20 cellular contexts compared by ENCODE assay signal in the genomic region with DNA sequence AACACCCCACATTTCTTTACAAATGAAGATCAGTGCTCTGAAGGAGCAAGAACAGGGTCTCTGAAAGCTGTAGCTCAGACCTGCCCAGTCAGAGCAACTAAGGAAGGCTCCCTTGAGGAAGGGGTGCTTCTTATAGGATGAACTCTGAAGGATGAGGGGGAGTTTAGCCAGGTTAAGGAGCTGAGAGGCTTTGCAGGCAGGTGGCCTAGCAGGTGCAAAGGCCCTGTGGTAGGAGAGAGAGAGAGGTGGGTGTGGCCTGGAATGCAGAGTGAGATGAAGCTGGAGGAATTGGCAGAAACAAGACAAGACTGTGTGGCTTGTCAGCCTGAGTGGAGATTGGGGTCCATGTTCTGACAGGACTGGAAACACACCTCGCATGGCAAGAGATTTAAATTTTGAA. TPM values are rescaled to one million over a fixed set of nuclear protein-coding genes. Genes with fewer than 3 reads are reported as not detected.
DNase-seq lines count a peak whose midpoint lies in the region; ATAC-seq, FAIRE-seq and TF ChIP-seq lines count a peak whose summit lies in the region.
"Had no signal": no experiment of that assay in that cellular context is flagged by ENCODE, and none has a peak within 500 bp of the region (broad histone marks: within the 10 kb centered on the region; RNA-seq: fewer than 3 reads in every experiment).

No MANE protein-coding gene starts in this region.

- H3K79me1 ChIP-seq in neuronal stem cell (ENCODE audit: low read depth, low read length): no peaks in the 10 kb centered on the region

- peaks cover 8% of the 10 kb centered on the region for H3K27me3 Mint-ChIP-seq in WTC11 (ENCODE audit: low read depth)
- peaks cover 12% of the 10 kb centered on the region for H3K27me3 Mint-ChIP-seq in activated CD8-positive, alpha-beta memory T cell treated with anti-CD3 and anti-CD28 coated beads, Interleukin-2, amount 10 ng/mL, durations not matched to agents 7 days and 5 days

- H2AK5ac ChIP-seq in neuronal stem cell (ENCODE audit: low read depth, low read length): no peak overlapping the region

- no peak overlapping the region for H2BK15ac ChIP-seq in neuronal stem cell (ENCODE audit: low read length)

- H3K9me3 Mint-ChIP-seq in WTC11: peaks cover 5% of the 10 kb centered on the region
- no peaks in the 10 kb centered on the region for H3K9me3 Mint-ChIP-seq in activated CD8-positive, alpha-beta memory T cell treated with anti-CD3 and anti-CD28 coated beads, Interleukin-2, amount 10 ng/mL, durations not matched to agents 7 days and 5 days (ENCODE audit: low read depth)
- H3K9me3 Mint-ChIP-seq: GM23338, IgD-negative memory B cell had no signal

- no peak overlapping the region for H2BK120ac ChIP-seq in neuronal stem cell (ENCODE audit: low read depth, low read length)

- CTCF ChIA-PET in HepG2 (lab: Yijun Ruan, JAX; ENCODE audit: low intra/inter-chr PET ratio, low total read pairs): no interaction called here
- CTCF ChIA-PET in WTC11 (lab: Charles Lee): no interaction called here
- CTCF ChIA-PET in activated CD8-positive, alpha-beta memory T cell treated with anti-CD3 and anti-CD28 coated beads, Interleukin-2, amount 10 ng/mL, durations not matched to agents 7 days and 5 days (lab: Charles Lee): interaction anchor here (1.9 kb wide), 1 partner anchor 95 kb away, joined by 4 read pairs; no protein-coding TSS in a partner anchor

- FAIRE-seq in HepG2 (lab: Jason Lieb, UNC): no peak
- FAIRE-seq: HTR-8/SVneo had no signal

- H3K36me3 Mint-ChIP-seq in WTC11: no peaks in the 10 kb centered on the region
- no peaks in the 10 kb centered on the region for H3K36me3 Mint-ChIP-seq in activated CD8-positive, alpha-beta memory T cell treated with anti-CD3 and anti-CD28 coated beads, Interleukin-2, amount 10 ng/mL, durations not matched to agents 7 days and 5 days
- H3K36me3 Mint-ChIP-seq: CD14-positive monocyte; CD4-positive, alpha-beta memory T cell; IgD-negative memory B cell had no signal

- intact Hi-C loops in HepG2 (cut with micrococcal nuclease; ENCODE audit: unreplicated experiment): no loop called here
- intact Hi-C loops in right lobe of liver (cut with DNase I): no loop called here

- H3K9me3 ChIP-seq in HepG2 (ENCODE audit: low read length) (no peaks in the 10 kb centered on the region), right lobe of liver (no peaks in the 10 kb centered on the region), neuronal stem cell (replicated peaks in 1 of 2; ENCODE audit: control insufficient read depth in 2 of 2, insufficient read depth in 1 of 2, low read depth in 1 of 2, low read length in 2 of 2) (no peaks in the 10 kb centered on the region)
- H3K9me3 ChIP-seq: BLaER1 had no signal

- H3K79me2 ChIP-seq in HepG2 (ENCODE audit: insufficient read depth, low read length): no peaks in the 10 kb centered on the region

- H3K18ac ChIP-seq in neuronal stem cell (ENCODE audit: low read length): peak overlapping the region; percentile 42

- H3K27ac ChIP-seq in HepG2 (ENCODE audit: extremely low read length, insufficient read depth, low read length): no peak overlapping the region
- H3K27ac ChIP-seq in right lobe of liver: no peak overlapping the region
- H3K27ac ChIP-seq in neuronal stem cell (replicated peaks; ENCODE audit: low read length): no peak overlapping the region
- H3K27ac ChIP-seq: BLaER1 had no signal

- no peak overlapping the region for H3K9ac ChIP-seq in HepG2 (ENCODE audit: insufficient read depth, low read depth, low read length)
- H3K9ac ChIP-seq in neuronal stem cell (ENCODE audit: low read depth, low read length, poor library complexity): no peak overlapping the region
- H3K9ac ChIP-seq: BLaER1 had no signal

- H3K4ac ChIP-seq in neuronal stem cell (ENCODE audit: low read length): no peak overlapping the region

- H3K27ac Mint-ChIP-seq in WTC11: no peak overlapping the region
- H3K27ac Mint-ChIP-seq in activated CD8-positive, alpha-beta memory T cell treated with anti-CD3 and anti-CD28 coated beads, Interleukin-2, amount 10 ng/mL, durations not matched to agents 7 days and 5 days: no peak overlapping the region
- H3K27ac Mint-ChIP-seq: CD14-positive monocyte; CD4-positive, alpha-beta memory T cell; GM23338; IgD-negative memory B cell had no signal

- peak overlapping the region; percentile 36 for H2BK12ac ChIP-seq in neuronal stem cell (ENCODE audit: low read length)

- no peak overlapping the region for H3K4me3 ChIP-seq in HepG2 (replicated peaks in 1 of 3; ENCODE audit: insufficient read depth in 1 of 3, low read depth in 2 of 3, low read length in 3 of 3)
- H3K4me3 ChIP-seq in right lobe of liver: no peak overlapping the region
- no peak overlapping the region for H3K4me3 ChIP-seq in neuronal stem cell (ENCODE audit: low read length in 2 of 2)
- H3K4me3 ChIP-seq: BLaER1, GM23338 had no signal

- H4K20me1 ChIP-seq in HepG2 (ENCODE audit: insufficient read depth, low read length): no peaks in the 10 kb centered on the region
- H4K20me1 ChIP-seq: BLaER1 had no signal

- TF ChIP-seq POLR2A in HepG2 (IDR thresholded peaks at IDR 0.05; ENCODE audit: insufficient read depth in 1 of 2, low read depth in 2 of 2, low read length in 2 of 2) (no peak), right lobe of liver (IDR thresholded peaks at IDR 0.05) (no peak)

- WGBS in HepG2 (ENCODE audit: low lambda C conversion rate): 85% methylated on average over 1 of the region's 1 CpG
- 86% methylated on average over 1 of the region's 1 CpG for WGBS in right lobe of liver (ENCODE audit: insufficient coverage, low coverage, low lambda C conversion rate, missing lambda C conversion rate)
- no CpG with 5 or more reads among the region's 1 CpG for WGBS in neuronal stem cell (ENCODE audit: extremely low coverage in 2 of 2, insufficient read length in 2 of 2, insufficient replicate concordance in 1 of 2), 2 donors

- H3K36me3 ChIP-seq in HepG2 (replicated peaks in 1 of 2; ENCODE audit: control insufficient read depth in 1 of 2, insufficient read depth in 2 of 2, low read length in 2 of 2) (no peaks in the 10 kb centered on the region), right lobe of liver (no peaks in the 10 kb centered on the region), neuronal stem cell (replicated peaks in 1 of 2; ENCODE audit: control insufficient read depth in 2 of 2, insufficient read depth in 2 of 2, low read length in 2 of 2) (no peaks in the 10 kb centered on the region)
- H3K36me3 ChIP-seq: BLaER1 had no signal

- H3K4me2 ChIP-seq in HepG2 (ENCODE audit: low read depth, low read length): no peak overlapping the region
- H3K4me2 ChIP-seq in neuronal stem cell (ENCODE audit: insufficient read depth, low read length, poor library complexity, severe bottlenecking): no peak overlapping the region
- H3K4me2 ChIP-seq: BLaER1, GM23338 had no signal

- no TSS peak for BruUV-seq in HepG2 (replicated peaks; lab: Mats Ljungman, UMichigan)

- no peak for TF ChIP-seq RAD21 in HepG2 (CRISPR knock-in tag; IDR thresholded peaks at IDR 0.05)

- no peak overlapping the region for H4K91ac ChIP-seq in neuronal stem cell (ENCODE audit: low read depth, low read length, poor library complexity)

- no peak overlapping the region for H4K8ac ChIP-seq in neuronal stem cell (ENCODE audit: low read depth, low read length)

- POLR2A ChIA-PET in HepG2 (lab: Yijun Ruan, JAX): interaction anchor here (0.6 to 1.4 kb wide), 2 partner anchors 14 to 159 kb away, joined by 3 read pairs; no protein-coding TSS in a partner anchor
- POLR2A ChIA-PET in WTC11 (lab: Charles Lee): interaction anchor here (0.6 kb wide), 1 partner anchor 12 kb away, joined by 3 read pairs; no protein-coding TSS in a partner anchor

- in situ Hi-C loops in HepG2 (cut with HindIII; ENCODE audit: extremely low pct_ligation_motif_present, low pct_unique_long_range_greater_than_20kb): no loop called here

- H2AFZ ChIP-seq in HepG2 (ENCODE audit: low read length) (no peak overlapping the region), neuronal stem cell (ENCODE audit: low read length) (no peak overlapping the region)
- H2AFZ ChIP-seq: GM23338 had no signal

- DNase-seq in HepG2 (ENCODE audit: low spot score) (no peak), right lobe of liver (no peak), WTC11 (ENCODE audit: low spot score) (no peak), neuronal stem cell (ENCODE audit: low spot score) (no peak), nucleus accumbens (lab: John Stamatoyannopoulos, UW) (no peak)
- DNase-seq in activated CD8-positive, alpha-beta memory T cell treated with anti-CD3 and anti-CD28 coated beads, Interleukin-2, amount 10 ng/mL, durations not matched to agents 7 days and 5 days: no peak
- DNase-seq: 8988T; Calu3; CD4-positive, alpha-beta memory T cell; DMS79 treated with DMSO at 0.1 percent for 48 hours; GF-D8; H7 had no signal

- no peak overlapping the region for H3K4me3 Mint-ChIP-seq in WTC11
- H3K4me3 Mint-ChIP-seq in activated CD8-positive, alpha-beta memory T cell treated with anti-CD3 and anti-CD28 coated beads, Interleukin-2, amount 10 ng/mL, durations not matched to agents 7 days and 5 days: no peak overlapping the region
- H3K4me3 Mint-ChIP-seq: CD4-positive, alpha-beta memory T cell; GM23338; IgD-negative memory B cell had no signal

- no peak overlapping the region for H2BK5ac ChIP-seq in neuronal stem cell (ENCODE audit: low read length)

- no peak overlapping the region for H3K23ac ChIP-seq in neuronal stem cell (ENCODE audit: low read depth, low read length, poor library complexity)

- no peak overlapping the region for H3K14ac ChIP-seq in neuronal stem cell (ENCODE audit: low read length)

- ATAC-seq in HepG2: no peak
- ATAC-seq in right lobe of liver: no peak
- ATAC-seq in WTC11: no peak
- ATAC-seq in esophagus mucosa: peak; percentile 26
- ATAC-seq in activated CD8-positive, alpha-beta memory T cell treated with anti-CD3 and anti-CD28 coated beads, Interleukin-2, amount 10 ng/mL, durations not matched to agents 7 days and 5 days: no peak
- ATAC-seq in GM19463 (IDR thresholded peaks at IDR 0.05; ENCODE audit: unreplicated experiment): no peak
- ATAC-seq: GM23338, HCT116 had no signal

- peaks cover 25% of the 10 kb centered on the region for H3K4me1 ChIP-seq in HepG2 (ENCODE audit: insufficient read depth, low read length)
- H3K4me1 ChIP-seq in right lobe of liver: no peaks in the 10 kb centered on the region
- H3K4me1 ChIP-seq in neuronal stem cell (ENCODE audit: control insufficient read depth in 2 of 2, insufficient read depth in 1 of 2, low read depth in 1 of 2, low read length in 2 of 2): peaks cover 0 to 5% of the 10 kb centered on the region in 2 donors

- TF ChIP-seq CTCF in HepG2 (CRISPR knock-in tag; IDR thresholded peaks at IDR 0.05) (no peak), right lobe of liver (IDR thresholded peaks at IDR 0.05) (no peak), WTC11 (IDR thresholded peaks at IDR 0.05) (no peak)

- TF ChIP-seq EP300 in HepG2 (IDR thresholded peaks at IDR 0.05; ENCODE audit: low read depth in 2 of 2, low read length in 2 of 2) (no peak), HepG2 (CRISPR knock-in tag; IDR thresholded peaks at IDR 0.05; ENCODE audit: borderline replicate concordance) (no peak)

- H3K27me3 ChIP-seq in HepG2 (ENCODE audit: control insufficient read depth in 1 of 2, insufficient read depth in 2 of 2, low read length in 2 of 2): peaks cover 0 to 8% of the 10 kb centered on the region in 2 experiments; a peak in 1 of 5 replicates
- H3K27me3 ChIP-seq in right lobe of liver: no peaks in the 10 kb centered on the region
- H3K27me3 ChIP-seq in neuronal stem cell (ENCODE audit: control insufficient read depth in 3 of 3, insufficient read depth in 3 of 3, low read depth in 1 of 3, low read length in 3 of 3): peaks cover 0 to 25% (median 0%) of the 10 kb centered on the region in 3 experiments
- H3K27me3 ChIP-seq: BLaER1 had no signal

- H3K4me1 Mint-ChIP-seq in WTC11: peaks cover 2% of the 10 kb centered on the region; the same call in 1 of the 2 replicates
- peaks cover 6% of the 10 kb centered on the region for H3K4me1 Mint-ChIP-seq in activated CD8-positive, alpha-beta memory T cell treated with anti-CD3 and anti-CD28 coated beads, Interleukin-2, amount 10 ng/mL, durations not matched to agents 7 days and 5 days
- H3K4me1 Mint-ChIP-seq: CD4-positive, alpha-beta memory T cell; IgD-negative memory B cell had no signal

RNA-seq across cellular contexts. Expression of gene FAM222A, which starts 20.5 kb away (rescaled TPM):
- 7.2 and 9.6 TPM in 2 replicates for total RNA-seq in HepG2 (2016; rRNA removed; fragmentation: Illumina TruSeq; extraction: Trizol)
- total RNA-seq in HepG2 (2016; cell fraction: cytosol; rRNA removed; fragmentation: Illumina TruSeq; extraction: Trizol; ENCODE audit: low read depth): 1.9 and 2.5 TPM in 2 replicates
- total RNA-seq in HepG2 (2016; cell fraction: insoluble cytoplasmic fraction; rRNA removed; fragmentation: Illumina TruSeq; extraction: Trizol): 5.6 and 8.3 TPM in 2 replicates
- 7.5 TPM in 2 replicates for total RNA-seq in HepG2 (2016; cell fraction: membrane; rRNA removed; fragmentation: Illumina TruSeq; extraction: Trizol)
- 7.0 and 7.5 TPM in 2 replicates for total RNA-seq in HepG2 (2016; cell fraction: nucleus; rRNA removed; fragmentation: Illumina TruSeq; extraction: Trizol)
- polyA plus RNA-seq in HepG2 (2011; rRNA removed): 2.7 and 3.7 TPM in 2 replicates
- 2.0 and 3.0 TPM in 2 replicates for polyA plus RNA-seq in HepG2 (2011; cell fraction: cytosol; rRNA removed)
- polyA plus RNA-seq in HepG2 (2011; cell fraction: nucleus; rRNA removed): 3.8 and 4.7 TPM in 2 replicates
- polyA plus RNA-seq in HepG2 (2012): 2.5 and 2.9 TPM in 2 replicates
- 2.5 and 2.6 TPM in 2 replicates for polyA plus RNA-seq in HepG2 (2016; cell fraction: cytosol; fragmentation: Illumina TruSeq; extraction: Trizol; ENCODE audit: low read depth)
- 9.4 and 11.8 TPM in 2 replicates for polyA plus RNA-seq in HepG2 (2016; cell fraction: insoluble cytoplasmic fraction; fragmentation: Illumina TruSeq; extraction: Trizol; ENCODE audit: low read depth)
- polyA plus RNA-seq in HepG2 (2016; cell fraction: membrane; fragmentation: Illumina TruSeq; extraction: Trizol; ENCODE audit: low read depth): 8.4 and 9.5 TPM in 2 replicates
- polyA plus RNA-seq in HepG2 (2016; cell fraction: nucleus; fragmentation: Illumina TruSeq; extraction: Trizol; ENCODE audit: insufficient read depth, low read depth): 9.3 and 9.9 TPM in 2 replicates
- polyA minus RNA-seq in HepG2 (2011; rRNA and poly(A)+ RNA removed; ENCODE audit: low replicate concordance): 2.9 and 8.9 TPM in 2 replicates
- 3.6 and 4.0 TPM in 2 replicates for polyA minus RNA-seq in HepG2 (2011; cell fraction: cytosol; rRNA and poly(A)+ RNA removed)
- 7.9 and 8.2 TPM in 2 replicates for polyA minus RNA-seq in HepG2 (2011; cell fraction: nucleus; rRNA and poly(A)+ RNA removed)
- total RNA-seq in right lobe of liver: 1 to 10 TPM in 5 of 6 experiments, under 1 TPM in 1; 0.34 to 4.3 (median 1.2) TPM
- total RNA-seq in WTC11 (2021): 1.3 to 1.6 TPM (median 1.6 TPM) in 3 replicates
- total RNA-seq in esophagus mucosa: 5.4 TPM
- 14.4 TPM for polyA plus RNA-seq in neuronal stem cell (2013, experiment 1 of 2)
- 14.3 TPM for polyA plus RNA-seq in neuronal stem cell (2013, experiment 2 of 2)
- 1 to 10 TPM in 1 of 2 experiments, under 1 TPM in 1; 0.70 to 1.6 TPM for total RNA-seq in activated CD8-positive, alpha-beta memory T cell treated with anti-CD3 and anti-CD28 coated beads, Interleukin-2, amount 10 ng/mL, durations not matched to agents 7 days and 5 days
- polyA plus RNA-seq: CD14-positive monocyte had no signal
